ENCODE assay signal across 25 cellular contexts in genomic region chr11:10722307-10722706, GRCh38. TPM values are rescaled to one million over a fixed set of nuclear protein-coding genes. Genes with fewer than 3 reads are reported as not detected.
"Had no signal": no experiment of that assay in that cellular context is flagged by ENCODE, and none has a peak within 500 bp of the region (broad histone marks: within the 10 kb centered on the region; RNA-seq: fewer than 3 reads in every experiment).

No MANE protein-coding gene starts in this region.

- H3K4me3 ChIP-seq: adrenal gland, ascending aorta, cardiac muscle cell, coronary artery, dorsolateral prefrontal cortex, gastroesophageal sphincter, hepatocyte, ovary, prostate gland, skin epidermis, thoracic aorta had no signal

- H3K36me3 ChIP-seq: adrenal gland, ascending aorta, cardiac muscle cell, gastroesophageal sphincter, ovary, prostate gland, thoracic aorta had no signal

- H3K27me3 ChIP-seq: adrenal gland, ascending aorta, cardiac muscle cell, dorsolateral prefrontal cortex, gastroesophageal sphincter, hepatocyte, ovary had no signal

- H3K4me1 ChIP-seq: adrenal gland, ascending aorta, prostate gland had no signal

- H3K9me3 ChIP-seq: adrenal gland, ascending aorta, gastroesophageal sphincter, ovary, prostate gland, thoracic aorta had no signal

- H3K27ac ChIP-seq: adrenal gland, ascending aorta, cardiac muscle cell, coronary artery, dorsolateral prefrontal cortex, gastroesophageal sphincter, hepatocyte, ovary, prostate gland, skin epidermis, thoracic aorta, VCaP had no signal

- DNase-seq: activated CD4-positive, alpha-beta T cell treated with anti-CD3 and anti-CD28 coated beads for 4 hours; activated CD4-positive, alpha-beta T cell treated with anti-CD3 and anti-CD28 coated beads, Interleukin-2, amount 50 U/mL, for 4 hours; activated naive CD4-positive, alpha-beta T cell treated with Interleukin-2 at 50 U/mL for 16 hours; activated naive CD8-positive, alpha-beta T cell treated with anti-CD3 and anti-CD28 coated beads for 36 hours; activated T-cell treated with anti-CD3 and anti-CD28 coated beads for 4 hours; activated T-cell treated with anti-CD3 and anti-CD28 coated beads, Interleukin-2, amount 50 U/mL, for 72 hours; adrenal gland; dorsolateral prefrontal cortex; left cardiac atrium; midbrain; naive thymus-derived CD4-positive, alpha-beta T cell; ovary; retina; stimulated activated CD4-positive, alpha-beta T cell treated with anti-CD3 and anti-CD28 coated beads, Interleukin-4, amount 100 ng/mL, for 24 hours; T1000; trophoblast cell had no signal

RNA-seq across cellular contexts. Expression of gene IRAG1, which starts 28.8 kb away (rescaled TPM):
- total RNA-seq: activated naive CD8-positive, alpha-beta T cell treated with anti-CD3 and anti-CD28 coated beads for 36 hours had no signal
- polyA plus RNA-seq: naive thymus-derived CD4-positive, alpha-beta T cell had no signal
